26 cellular contexts compared by ENCODE assay signal in the genomic region with DNA sequence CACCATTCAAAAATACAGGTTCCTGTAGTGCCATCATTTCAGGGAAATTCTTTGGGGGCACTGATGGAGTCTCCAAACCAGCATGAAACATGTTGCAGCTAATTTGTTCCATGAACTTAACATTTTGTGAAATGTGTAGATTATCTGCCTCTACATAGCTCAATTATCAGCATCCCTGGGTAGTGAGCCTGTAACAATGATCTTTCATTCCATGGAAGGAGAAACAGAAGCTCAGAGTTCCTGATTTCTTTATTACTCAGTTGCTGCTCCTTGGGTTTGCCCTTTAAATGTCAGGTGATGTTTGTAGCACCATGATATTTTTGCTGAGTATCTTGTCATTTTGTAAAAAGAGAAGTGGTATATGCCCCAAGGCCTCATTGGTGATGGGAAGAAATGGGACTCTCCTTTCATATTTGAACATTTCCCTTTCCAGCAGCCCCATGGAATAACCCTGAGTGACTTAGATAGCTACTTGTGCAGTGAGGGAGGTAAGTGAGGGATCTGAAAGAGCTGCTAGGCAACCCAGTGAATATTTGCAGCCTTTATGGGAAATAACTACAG.
"Had no signal": no experiment of that assay in that cellular context is flagged by ENCODE, and none has a peak within 500 bp of the region (broad histone marks: within the 10 kb centered on the region; RNA-seq: fewer than 3 reads in every experiment).

No MANE protein-coding gene starts in this region.

- H3K4me3 ChIP-seq: adrenal gland, MG63, Peyer's patch, SJSA1 had no signal

- H3K27ac Mint-ChIP-seq: activated CD4-positive, alpha-beta memory T cell treated with anti-CD3 and anti-CD28 coated beads, Interleukin-2, amount 10 ng/mL, durations not matched to agents 7 days and 5 days; activated CD4-positive, alpha-beta T cell treated with anti-CD3 and anti-CD28 coated beads for 36 hours; activated naive CD4-positive, alpha-beta T cell treated with anti-CD3 and anti-CD28 coated beads for 36 hours; activated naive CD8-positive, alpha-beta T cell; activated T-helper 17 cell treated with anti-CD3 and anti-CD28 coated beads, Interleukin-2, amount 50 U/mL, for 72 hours; T-helper 1 cell treated with Interleukin-12 subunit alpha and Interleukin-12 subunit beta and Interleukin-4 antibody, amounts not matched to agents 30 μg/mL and 1 μg/mL, for 36 hours had no signal

- H3K4me1 ChIP-seq: adrenal gland, Peyer's patch had no signal

- H3K27me3 Mint-ChIP-seq: activated CD4-positive, alpha-beta memory T cell treated with anti-CD3 and anti-CD28 coated beads, Interleukin-2, amount 10 ng/mL, durations not matched to agents 7 days and 5 days; activated CD4-positive, alpha-beta T cell treated with anti-CD3 and anti-CD28 coated beads for 36 hours; activated naive CD8-positive, alpha-beta T cell; activated T-helper 17 cell treated with anti-CD3 and anti-CD28 coated beads, Interleukin-2, amount 50 U/mL, for 72 hours had no signal

- DNase-seq: activated CD4-positive, alpha-beta memory T cell treated with anti-CD3 and anti-CD28 coated beads, Interleukin-2, amount 10 ng/mL, durations not matched to agents 7 days and 5 days; activated CD4-positive, alpha-beta T cell treated with anti-CD3 and anti-CD28 coated beads for 36 hours; activated CD4-positive, alpha-beta T cell treated with anti-CD3 and anti-CD28 coated beads, Interleukin-2, amount 50 U/mL, for 1 hour; activated gamma-delta T cell; activated naive CD4-positive, alpha-beta T cell treated with anti-CD3 and anti-CD28 coated beads for 36 hours; activated T-cell treated with anti-CD3 and anti-CD28 coated beads for 4 hours; activated T-cell treated with anti-CD3 and anti-CD28 coated beads, Interleukin-2, amount 50 U/mL, for 48 hours; adrenal gland; anterior cingulate cortex; MG63; MV-4-11; NCI-H1092 treated with DMSO at 0.1 percent for 48 hours; NCI-H1417 treated with DMSO at 0.1 percent for 48 hours; NCI-H1694 treated with DMSO at 0.1 percent for 48 hours; NCI-H2029 treated with DMSO at 0.1 percent for 48 hours; NCI-H510A treated with DMSO at 0.1 percent for 48 hours; NK-92 treated with Interleukin-12 subunit alpha and Interleukin-12 subunit beta, amount 100 ng/mL, for 24 hours; Peyer's patch; Right ventricle myocardium superior; SW 1271 had no signal

- ATAC-seq: activated CD4-positive, alpha-beta T cell treated with anti-CD3 and anti-CD28 coated beads for 36 hours; activated T-helper 17 cell treated with anti-CD3 and anti-CD28 coated beads, Interleukin-2, amount 50 U/mL, for 72 hours; SK-N-SH treated with all-trans-retinoic acid at 6 μM for 48 hours had no signal

- H3K9me3 ChIP-seq: adrenal gland, SJSA1 had no signal

- H3K4me3 Mint-ChIP-seq: activated CD4-positive, alpha-beta memory T cell treated with anti-CD3 and anti-CD28 coated beads, Interleukin-2, amount 10 ng/mL, durations not matched to agents 7 days and 5 days; activated CD4-positive, alpha-beta T cell treated with anti-CD3 and anti-CD28 coated beads for 36 hours; activated naive CD4-positive, alpha-beta T cell treated with anti-CD3 and anti-CD28 coated beads for 36 hours; activated naive CD8-positive, alpha-beta T cell; activated T-helper 17 cell treated with anti-CD3 and anti-CD28 coated beads, Interleukin-2, amount 50 U/mL, for 72 hours; T-helper 1 cell treated with Interleukin-12 subunit alpha and Interleukin-12 subunit beta and Interleukin-4 antibody, amounts not matched to agents 30 μg/mL and 1 μg/mL, for 36 hours had no signal

- H3K27me3 ChIP-seq: adrenal gland, MG63, Peyer's patch, SJSA1 had no signal

- H3K4me1 Mint-ChIP-seq: activated CD4-positive, alpha-beta memory T cell treated with anti-CD3 and anti-CD28 coated beads, Interleukin-2, amount 10 ng/mL, durations not matched to agents 7 days and 5 days; activated T-helper 17 cell treated with anti-CD3 and anti-CD28 coated beads, Interleukin-2, amount 50 U/mL, for 72 hours had no signal

- H3K27ac ChIP-seq: adrenal gland, Peyer's patch, RWPE1, SJSA1 had no signal

- H3K36me3 ChIP-seq: adrenal gland, MG63, SJSA1 had no signal
